Comparison of ENCODE assay signal across 27 cellular contexts in the genomic region with DNA sequence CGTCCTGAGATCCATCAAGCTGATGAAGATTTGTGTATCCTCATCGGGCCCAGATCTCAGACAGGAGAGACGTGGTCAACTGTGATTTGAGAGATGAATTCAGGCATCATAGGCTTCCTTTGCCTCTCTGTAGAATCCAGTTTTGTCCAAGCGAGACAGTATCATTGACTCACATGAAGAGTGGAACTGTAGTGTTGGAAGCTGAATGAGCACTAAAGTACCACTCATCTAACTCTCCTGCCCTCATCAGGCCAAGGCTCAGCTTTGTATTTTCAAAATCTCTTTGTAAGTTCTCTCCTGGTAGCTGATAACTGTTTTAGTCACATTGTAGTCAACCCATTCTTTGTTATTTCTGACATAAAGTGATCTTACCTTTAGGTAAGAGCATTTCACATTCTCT.
"Had no signal": no experiment of that assay in that cellular context is flagged by ENCODE, and none has a peak within 500 bp of the region (broad histone marks: within the 10 kb centered on the region; RNA-seq: fewer than 3 reads in every experiment).

No MANE protein-coding gene starts in this region.

- H3K4me3 ChIP-seq: SK-N-MC had no signal

- DNase-seq: activated CD4-positive, alpha-beta memory T cell treated with anti-CD3 and anti-CD28 coated beads, Interleukin-2, amount 10 ng/mL, durations not matched to agents 7 days and 5 days; activated CD4-positive, alpha-beta T cell treated with anti-CD3 and anti-CD28 coated beads, Interleukin-2, amount 50 U/mL, for 1 hour; activated CD4-positive, CD25-positive, alpha-beta regulatory T cell; activated gamma-delta T cell; activated naive CD4-positive, alpha-beta T cell treated with anti-CD3 and anti-CD28 coated beads for 36 hours; activated T-cell treated with anti-CD3 and anti-CD28 coated beads for 4 hours; activated T-cell treated with anti-CD3 and anti-CD28 coated beads, Interleukin-2, amount 50 U/mL, for 48 hours; anterior cingulate cortex; central memory CD4-positive, alpha-beta T cell; NCI-H1092; NCI-H1417; NCI-H1930; NCI-H345; NCI-H510A; NCI-H69; NK-92 treated with Interleukin-12 subunit alpha and Interleukin-12 subunit beta, amount 100 ng/mL, for 24 hours; OCI-M1; RPMI8226; T-cell; T1000 had no signal

- H3K27ac ChIP-seq: KMS-11, SK-N-MC had no signal

- H3K4me2 ChIP-seq: KMS-11 had no signal

- H3K9ac ChIP-seq: KMS-11 had no signal

- FAIRE-seq: bronchial epithelial cell, TTC549 had no signal

- ATAC-seq: activated T-helper 17 cell treated with anti-CD3 and anti-CD28 coated beads, Interleukin-2, amount 50 U/mL, for 72 hours; Panc1; Right ventricle myocardium inferior; T-cell had no signal
